Comparison of ENCODE assay signal across 9 cellular contexts in genomic region chr12:124006582-124007170, GRCh38. TPM values are rescaled to one million over a fixed set of nuclear protein-coding genes. Genes with fewer than 3 reads are reported as not detected.
DNase-seq lines count a peak whose midpoint lies in the region; ATAC-seq and TF ChIP-seq lines count a peak whose summit lies in the region.
"Had no signal": no experiment of that assay in that cellular context is flagged by ENCODE, and none has a peak within 500 bp of the region (broad histone marks: within the 10 kb centered on the region; RNA-seq: fewer than 3 reads in every experiment).

No MANE protein-coding gene starts in this region.

- H3K9me3 Mint-ChIP-seq in T-helper 2 cell treated with Interferon-gamma antibody and Interleukin-4, amounts not matched to agents 5 μg/mL and 100 μg/mL, for 36 hours: no peaks in the 10 kb centered on the region
- no peaks in the 10 kb centered on the region for H3K9me3 Mint-ChIP-seq in memory B cell

- H3K27me3 ChIP-seq in heart left ventricle: no peaks in the 10 kb centered on the region

- DNase-seq in GM10248 (ENCODE audit: extremely low spot score) (peak; percentile 66), memory B cell (ENCODE audit: low spot score in 2 of 2) (peak in 1 of 2 donors; percentile 8), MV-4-11 (lab: John Stamatoyannopoulos, UW) (no peak), NCI-H748 (lab: John Stamatoyannopoulos, UW; ENCODE audit: unreplicated experiment) (no peak), heart left ventricle (no peak), SK-N-DZ (ENCODE audit: low spot score) (no peak)
- DNase-seq in T-helper 2 cell treated with Interferon-gamma antibody and Interleukin-4, amounts not matched to agents 5 μg/mL and 100 μg/mL, for 36 hours (ENCODE audit: low spot score): no peak
- DNase-seq: NCI-H1417 treated with DMSO at 0.1 percent for 48 hours had no signal

- H3K27ac Mint-ChIP-seq in T-helper 2 cell treated with Interferon-gamma antibody and Interleukin-4, amounts not matched to agents 5 μg/mL and 100 μg/mL, for 36 hours: peak overlapping the region; percentile 76
- peak overlapping the region; percentile 74 for H3K27ac Mint-ChIP-seq in memory B cell

- WGBS in heart left ventricle, 4 donors: 66 to 76% (median 70%) methylated on average over 8 of the region's 8 CpGs

- peaks cover 0 to 59% (median 22%) of the 10 kb centered on the region in 12 donors for H3K4me1 ChIP-seq in heart left ventricle

- POLR2A ChIA-PET in GM10248 (lab: Yijun Ruan, JAX): no interaction called here

- no peak for TF ChIP-seq POLR2A in heart left ventricle (IDR thresholded peaks at IDR 0.05)

- no peaks in the 10 kb centered on the region for H3K27me3 Mint-ChIP-seq in T-helper 2 cell treated with Interferon-gamma antibody and Interleukin-4, amounts not matched to agents 5 μg/mL and 100 μg/mL, for 36 hours (ENCODE audit: low read depth)
- H3K27me3 Mint-ChIP-seq in memory B cell: no peaks in the 10 kb centered on the region

- H3K4me3 Mint-ChIP-seq in T-helper 2 cell treated with Interferon-gamma antibody and Interleukin-4, amounts not matched to agents 5 μg/mL and 100 μg/mL, for 36 hours: peak overlapping the region; percentile 66
- H3K4me3 Mint-ChIP-seq in memory B cell: peak overlapping the region; percentile 40

- peaks cover 0 to 52% (median 25%) of the 10 kb centered on the region in 9 donors for H3K36me3 ChIP-seq in heart left ventricle

- H3K4me3 ChIP-seq in heart left ventricle: no peak overlapping the region

- no peak for TF ChIP-seq CTCF in GM10248 (IDR thresholded peaks at IDR 0.05; ENCODE audit: control extremely low read depth, extremely low read depth, low read depth, missing control alignments)
- no peak for TF ChIP-seq CTCF in heart left ventricle (IDR thresholded peaks at IDR 0.05)

- intact Hi-C loops in heart left ventricle (cut with DNase I): no loop called here

- ATAC-seq in GM21390 (IDR thresholded peaks at IDR 0.05; ENCODE audit: unreplicated experiment): peak; percentile 63
- peak; percentile 75 for ATAC-seq in memory B cell (ENCODE audit: low read depth)
- ATAC-seq in heart left ventricle: no peak

- H3K4me1 Mint-ChIP-seq in T-helper 2 cell treated with Interferon-gamma antibody and Interleukin-4, amounts not matched to agents 5 μg/mL and 100 μg/mL, for 36 hours (ENCODE audit: low read depth): peaks cover 31% of the 10 kb centered on the region
- H3K4me1 Mint-ChIP-seq in memory B cell: peaks cover 21% of the 10 kb centered on the region

- CTCF ChIA-PET in GM10248 (lab: Yijun Ruan, JAX): interaction anchor here (0.7 to 4.4 kb wide), 9 partner anchors 8 to 25 kb away, joined by 3 to 20 read pairs (median 3); no protein-coding TSS in a partner anchor

- no peak overlapping the region for H3K27ac ChIP-seq in heart left ventricle

- no peaks in the 10 kb centered on the region for H3K9me3 ChIP-seq in heart left ventricle

- H3K36me3 Mint-ChIP-seq in T-helper 2 cell treated with Interferon-gamma antibody and Interleukin-4, amounts not matched to agents 5 μg/mL and 100 μg/mL, for 36 hours (ENCODE audit: low read depth): peaks cover 15% of the 10 kb centered on the region
- H3K36me3 Mint-ChIP-seq in memory B cell: peaks cover 13% of the 10 kb centered on the region

RNA-seq across cellular contexts. Expression of gene ZNF664, which starts 33.7 kb away (rescaled TPM):
- 100 to 1,000 TPM in 1 of 9 donors, 10 to 100 TPM in 8; 59.8 to 104 (median 78.0) TPM for total RNA-seq in heart left ventricle
- polyA plus RNA-seq in heart left ventricle: 10 to 100 TPM; 43.1 to 67.4 TPM
- 152 and 158 TPM in 2 replicates for polyA plus RNA-seq in SK-N-DZ (2014; cell fraction: cytosol; rRNA removed)
- polyA plus RNA-seq in SK-N-DZ (2014; cell fraction: nucleus; rRNA removed): 93.4 and 537 TPM in 2 replicates

RNA-seq across cellular contexts. Expression of gene CCDC92, which starts 34.0 kb away (rescaled TPM):
- total RNA-seq in heart left ventricle: 10 to 100 TPM; 37.8 to 77.6 (median 57.3) TPM
- polyA plus RNA-seq in heart left ventricle: 10 to 100 TPM; 58.1 to 86.1 TPM
- 14.0 and 15.3 TPM in 2 replicates for polyA plus RNA-seq in SK-N-DZ (2014; cell fraction: cytosol; rRNA removed)
- 14.5 and 22.4 TPM in 2 replicates for polyA plus RNA-seq in SK-N-DZ (2014; cell fraction: nucleus; rRNA removed)

Comparison
In these comparisons a context has a peak if more than half of its experiments do, and no peak if none do; other contexts are left out.
1. ATAC-seq: peak in GM21390 (single experiment) and memory B cell (single experiment); none in heart left ventricle (0 of 4).